ENCODE assay signal across 17 cellular contexts in genomic region chr9:10059044-10059443, GRCh38.
DNase-seq lines count a peak whose midpoint lies in the region; ATAC-seq and TF ChIP-seq lines count a peak whose summit lies in the region.
"Had no signal": no experiment of that assay in that cellular context is flagged by ENCODE, and none has a peak within 500 bp of the region (broad histone marks: within the 10 kb centered on the region; RNA-seq: fewer than 3 reads in every experiment).

No MANE protein-coding gene starts in this region.

- CTCF ChIA-PET in RWPE1 (lab: Yijun Ruan, JAX), result interaction anchor here (0.6 to 1.8 kb wide), 2 partner anchors 13 to 296 kb away, joined by 3 to 9 read pairs; no protein-coding TSS in a partner anchor

- no peaks in the 10 kb centered on the region for H3K36me3 Mint-ChIP-seq in CD14-positive monocyte
- H3K36me3 Mint-ChIP-seq: naive thymus-derived CD4-positive, alpha-beta T cell had no signal

- POLR2A ChIA-PET in RWPE1 (lab: Yijun Ruan, JAX; ENCODE audit: low non-redundant PET), result no interaction called here

- no peaks in the 10 kb centered on the region for H3K4me1 Mint-ChIP-seq in CD14-positive monocyte

- H3K27ac Mint-ChIP-seq in CD14-positive monocyte, result no peak overlapping the region
- H3K27ac Mint-ChIP-seq: CD4-positive, alpha-beta T cell; endodermal cell; naive thymus-derived CD4-positive, alpha-beta T cell had no signal

- no peak for TF ChIP-seq CTCF in RWPE1 (conservative IDR thresholded peaks at IDR 0.05; ENCODE audit: low read depth)
- no peak for TF ChIP-seq CTCF in CD14-positive monocyte (IDR thresholded peaks at IDR 0.05)

- peaks cover 0 to 2% (median 1%) of the 10 kb centered on the region in 3 donors for H3K27me3 Mint-ChIP-seq in CD14-positive monocyte (ENCODE audit: low read depth in 3 of 3)
- H3K27me3 Mint-ChIP-seq: CD4-positive, alpha-beta T cell; naive thymus-derived CD4-positive, alpha-beta T cell had no signal

- no peak overlapping the region for H3K4me3 Mint-ChIP-seq in CD14-positive monocyte
- H3K4me3 Mint-ChIP-seq: CD4-positive, alpha-beta T cell; endodermal cell; naive thymus-derived CD4-positive, alpha-beta T cell had no signal

- no peak overlapping the region for H3K27ac ChIP-seq in RWPE1
- H3K27ac ChIP-seq: heart right ventricle had no signal

- intact Hi-C loops in CD14-positive monocyte (cut with micrococcal nuclease), result no loop called here

- no peaks in the 10 kb centered on the region for H3K9me3 Mint-ChIP-seq in CD14-positive monocyte
- H3K9me3 Mint-ChIP-seq: CD4-positive, alpha-beta T cell; endodermal cell; naive thymus-derived CD4-positive, alpha-beta T cell had no signal

- ATAC-seq in esophagus mucosa (peak; percentile 74), GM18517 (IDR thresholded peaks at IDR 0.05; ENCODE audit: unreplicated experiment) (no peak), HG03108 (IDR thresholded peaks at IDR 0.05; ENCODE audit: unreplicated experiment) (no peak)
- ATAC-seq: heart right ventricle; naive thymus-derived CD4-positive, alpha-beta T cell; SK-N-SH treated with all-trans-retinoic acid at 6 μM for 48 hours had no signal

- DNase-seq in HPDE6-E6E7 (ENCODE audit: extremely low spot score) (peak; percentile 23), RWPE1 (ENCODE audit: low spot score) (peak; percentile 38), renal cortical epithelial cell (ENCODE audit: low read depth) (peak; percentile 65), CD14-positive monocyte (ENCODE audit: low spot score) (no peak), NCI-H1048 (lab: John Stamatoyannopoulos, UW) (no peak)
- DNase-seq: activated effector memory CD4-positive, alpha-beta T cell treated with anti-CD3 and anti-CD28 coated beads, Interleukin-2, amount 50 U/mL, for 16 hours; CD4-positive, alpha-beta T cell; endodermal cell; heart right ventricle; naive thymus-derived CD4-positive, alpha-beta T cell; NCI-H2029; right cardiac atrium; stimulated activated naive CD4-positive, alpha-beta T cell treated with Interleukin-2 at 50 U/mL for 16 hours had no signal

Comparison
In these comparisons a context has a peak if more than half of its experiments do, and no peak if none do; other contexts are left out.
1. DNase-seq: peak in HPDE6-E6E7 (single experiment), RWPE1 (single experiment) and renal cortical epithelial cell (single experiment); none in CD14-positive monocyte (single experiment) and NCI-H1048 (single experiment).